ENCODE assay signal across 19 cellular contexts in genomic region chr11:43550714-43551113, GRCh38.
DNase-seq lines count a peak whose midpoint lies in the region.
"Had no signal": no experiment of that assay in that cellular context is flagged by ENCODE, and none has a peak within 500 bp of the region (broad histone marks: within the 10 kb centered on the region; RNA-seq: fewer than 3 reads in every experiment).

No MANE protein-coding gene starts in this region.

- DNase-seq in caudate nucleus (lab: John Stamatoyannopoulos, UW), result peak in 14 of 61 donors; percentile 5 to 73 (median 24)
- peak; percentile 45 for DNase-seq in inferior parietal cortex (ENCODE audit: extremely low spot score)
- DNase-seq in superior temporal gyrus (ENCODE audit: extremely low spot score), result peak; percentile 57
- DNase-seq in stimulated activated CD4-positive, alpha-beta T cell treated with anti-CD3 and anti-CD28 coated beads, Interleukin-4, amount 100 ng/mL, for 4 hours, result no peak
- no peak for DNase-seq in midbrain (lab: John Stamatoyannopoulos, UW)
- DNase-seq in NCI-H1105 treated with DMSO at 0.1 percent for 48 hours (lab: John Stamatoyannopoulos, UW), result no peak
- DNase-seq: 8988T; ACHN; AML-193; BE2C; Calu3; CD4-positive, alpha-beta memory T cell; COR-L47; DMS53; DND-41; GM23248; H9 had no signal

- H3K27ac ChIP-seq in caudate nucleus (ENCODE audit: low read depth, low read length), result peak overlapping the region; percentile 40
- H3K27ac ChIP-seq: A549; BLaER1 treated with 17β-estradiol and CSF1 and Interleukin-3, amounts not matched to agents 10 nM and 100 nM; GM23248 had no signal

Comparison
In these comparisons a context has a peak if more than half of its experiments do, and no peak if none do; other contexts are left out.
1. DNase-seq: peak in inferior parietal cortex (single experiment) and superior temporal gyrus (single experiment); none in stimulated activated CD4-positive, alpha-beta T cell treated with anti-CD3 and anti-CD28 coated beads, Interleukin-4, amount 100 ng/mL, for 4 hours (0 of 2), midbrain (single experiment) and NCI-H1105 treated with DMSO at 0.1 percent for 48 hours (single experiment).